ENCODE assay signal across 28 cellular contexts in the genomic region with DNA sequence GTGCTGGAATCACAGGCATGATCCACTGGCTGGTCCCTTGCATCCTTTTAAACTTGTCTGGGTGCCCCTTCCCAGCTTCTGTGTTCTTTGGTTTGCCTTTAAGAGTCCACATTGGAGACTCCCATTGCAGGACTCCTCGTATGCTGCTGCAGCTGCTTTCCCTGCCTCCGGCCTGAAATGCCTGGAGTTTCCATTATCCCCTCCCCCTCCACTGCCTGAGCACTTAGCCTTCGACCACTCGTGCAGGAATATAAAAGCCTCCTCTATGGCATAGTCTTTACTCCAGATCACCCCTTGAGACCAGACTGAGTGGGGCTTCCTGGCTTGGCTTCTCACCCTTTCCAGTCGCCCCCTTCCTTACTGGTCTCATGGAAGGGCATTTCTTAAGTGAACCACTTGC.
"Had no signal": no experiment of that assay in that cellular context is flagged by ENCODE, and none has a peak within 500 bp of the region (broad histone marks: within the 10 kb centered on the region; RNA-seq: fewer than 3 reads in every experiment).

No MANE protein-coding gene starts in this region.

- H3K36me3 Mint-ChIP-seq: activated naive CD8-positive, alpha-beta T cell; brain; T-cell had no signal

- H3K4me1 Mint-ChIP-seq: activated CD4-positive, alpha-beta memory T cell treated with anti-CD3 and anti-CD28 coated beads, Interleukin-2, amount 10 ng/mL, durations not matched to agents 7 days and 5 days; activated CD4-positive, alpha-beta T cell treated with anti-CD3 and anti-CD28 coated beads for 36 hours; activated T-helper 17 cell treated with anti-CD3 and anti-CD28 coated beads, Interleukin-2, amount 50 U/mL, for 72 hours; brain; central memory CD8-positive, alpha-beta T cell; T-cell had no signal

- H3K27ac Mint-ChIP-seq: activated CD4-positive, alpha-beta memory T cell treated with anti-CD3 and anti-CD28 coated beads, Interleukin-2, amount 10 ng/mL, durations not matched to agents 7 days and 5 days; activated CD4-positive, alpha-beta T cell treated with anti-CD3 and anti-CD28 coated beads for 36 hours; activated naive CD4-positive, alpha-beta T cell treated with anti-CD3 and anti-CD28 coated beads for 36 hours; activated naive CD8-positive, alpha-beta T cell; activated T-helper 17 cell treated with anti-CD3 and anti-CD28 coated beads, Interleukin-2, amount 50 U/mL, for 72 hours; brain; T-cell had no signal

- H3K4me3 ChIP-seq: SK-N-MC had no signal

- DNase-seq: activated CD4-positive, alpha-beta memory T cell treated with anti-CD3 and anti-CD28 coated beads, Interleukin-2, amount 10 ng/mL, durations not matched to agents 7 days and 5 days; activated CD4-positive, alpha-beta T cell treated with anti-CD3 and anti-CD28 coated beads for 36 hours; activated CD4-positive, alpha-beta T cell treated with anti-CD3 and anti-CD28 coated beads, Interleukin-2, amount 50 U/mL, for 1 hour; activated gamma-delta T cell; activated naive CD4-positive, alpha-beta T cell treated with anti-CD3 and anti-CD28 coated beads for 36 hours; activated T-cell treated with anti-CD3 and anti-CD28 coated beads for 4 hours; activated T-cell treated with anti-CD3 and anti-CD28 coated beads, Interleukin-2, amount 50 U/mL, for 48 hours; amygdala; Karpas-422; MM.1S; NCI-H146; NCI-H2029; NCI-H226; NCI-H69; NK-92 treated with Interleukin-12 subunit alpha and Interleukin-12 subunit beta, amount 100 ng/mL, for 24 hours; OCI-M1; RPMI8226; T-cell; T-helper 2 cell; T1000 had no signal

- H3K9me3 Mint-ChIP-seq: activated CD4-positive, alpha-beta memory T cell treated with anti-CD3 and anti-CD28 coated beads, Interleukin-2, amount 10 ng/mL, durations not matched to agents 7 days and 5 days; activated naive CD4-positive, alpha-beta T cell treated with anti-CD3 and anti-CD28 coated beads for 36 hours; activated T-helper 17 cell treated with anti-CD3 and anti-CD28 coated beads, Interleukin-2, amount 50 U/mL, for 72 hours; central memory CD8-positive, alpha-beta T cell; T-cell had no signal

- ATAC-seq: activated CD4-positive, alpha-beta T cell treated with anti-CD3 and anti-CD28 coated beads for 36 hours; activated T-helper 17 cell treated with anti-CD3 and anti-CD28 coated beads, Interleukin-2, amount 50 U/mL, for 72 hours; Panc1; Right ventricle myocardium inferior; T-cell had no signal

- H3K4me3 Mint-ChIP-seq: activated CD4-positive, alpha-beta memory T cell treated with anti-CD3 and anti-CD28 coated beads, Interleukin-2, amount 10 ng/mL, durations not matched to agents 7 days and 5 days; activated CD4-positive, alpha-beta T cell treated with anti-CD3 and anti-CD28 coated beads for 36 hours; activated naive CD4-positive, alpha-beta T cell treated with anti-CD3 and anti-CD28 coated beads for 36 hours; activated naive CD8-positive, alpha-beta T cell; activated T-helper 17 cell treated with anti-CD3 and anti-CD28 coated beads, Interleukin-2, amount 50 U/mL, for 72 hours; brain; central memory CD8-positive, alpha-beta T cell; T-cell had no signal

- H3K27ac ChIP-seq: SK-N-MC, VCaP had no signal
